8 cellular contexts compared by ENCODE assay signal in the genomic region with DNA sequence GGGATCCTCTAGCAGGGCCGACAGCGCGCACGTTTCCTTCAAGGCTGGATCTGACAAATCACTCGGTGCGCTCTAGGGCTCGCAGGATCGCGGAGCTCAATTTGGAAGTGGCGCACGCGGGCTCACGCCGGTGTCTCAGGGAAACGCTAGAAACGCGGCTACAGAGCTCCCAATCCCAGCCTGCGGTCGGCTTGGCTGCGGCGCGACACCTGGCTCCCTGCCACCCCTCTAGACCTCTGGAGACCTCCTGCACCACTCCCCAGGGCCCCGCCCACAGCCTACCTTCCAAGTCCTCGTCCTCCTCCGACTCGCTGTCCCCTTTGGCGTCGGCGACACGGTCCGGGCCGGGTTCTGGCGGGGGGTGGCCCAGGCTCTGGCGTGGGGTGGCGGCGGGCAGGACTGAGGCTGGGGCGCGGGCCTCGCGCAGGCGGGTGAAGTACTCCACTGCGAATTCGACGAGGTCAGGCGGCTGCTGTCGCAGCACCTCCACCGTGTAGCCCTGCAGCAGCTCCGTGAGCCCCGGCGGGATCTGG. TPM values are rescaled to one million over a fixed set of nuclear protein-coding genes. Genes with fewer than 3 reads are reported as not detected.
DNase-seq lines count a peak whose midpoint lies in the region; ATAC-seq, FAIRE-seq and TF ChIP-seq lines count a peak whose summit lies in the region.

No MANE protein-coding gene starts in this region.

- no peak for TF ChIP-seq CTCF in Loucy (conservative IDR thresholded peaks at IDR 0.05; ENCODE audit: low read length)
- no peak for TF ChIP-seq CTCF in adrenal gland (IDR thresholded peaks at IDR 0.05)
- TF ChIP-seq CTCF in heart left ventricle (IDR thresholded peaks at IDR 0.05): no peak
- TF ChIP-seq CTCF in pancreas (IDR thresholded peaks at IDR 0.05): no peak
- TF ChIP-seq CTCF in transverse colon (IDR thresholded peaks at IDR 0.05): no peak

- H3K27me3 ChIP-seq in H7 (ENCODE audit: control insufficient read depth, insufficient read depth, low read length) (peaks cover 2% of the 10 kb centered on the region; the same call in 1 of the 2 replicates), Loucy (ENCODE audit: insufficient read depth, low read length, poor library complexity, severe bottlenecking) (peaks cover 9% of the 10 kb centered on the region), adrenal gland (no peaks in the 10 kb centered on the region), heart left ventricle (no peaks in the 10 kb centered on the region), pancreas (no peaks in the 10 kb centered on the region), transverse colon (no peaks in the 10 kb centered on the region)

- H3K36me3 ChIP-seq in H7 (replicated peaks; ENCODE audit: control insufficient read depth, insufficient read depth, low read length) (no peaks in the 10 kb centered on the region), Loucy (ENCODE audit: insufficient read depth, low read length) (no peaks in the 10 kb centered on the region), adrenal gland (replicated peaks in 1 of 2) (no peaks in the 10 kb centered on the region), heart left ventricle (no peaks in the 10 kb centered on the region), pancreas (no peaks in the 10 kb centered on the region), transverse colon (no peaks in the 10 kb centered on the region)

- H3K9me3 ChIP-seq in Loucy (ENCODE audit: insufficient read depth, low read depth, low read length) (no peaks in the 10 kb centered on the region), adrenal gland (replicated peaks in 1 of 3) (no peaks in the 10 kb centered on the region), heart left ventricle (no peaks in the 10 kb centered on the region), pancreas (no peaks in the 10 kb centered on the region), transverse colon (no peaks in the 10 kb centered on the region)

- 0% methylated on average over 9 to 50 of the region's 50 CpGs for WGBS in adrenal gland, 4 donors
- WGBS in heart left ventricle, 4 donors: 0 to 1% (median 1%) methylated on average over 6 to 50 of the region's 50 CpGs
- 0% methylated on average over 36 to 50 of the region's 50 CpGs for WGBS in pancreas, 2 donors
- 0 to 1% methylated on average over 3 to 44 of the region's 50 CpGs for WGBS in transverse colon (ENCODE audit: low coverage in 1 of 2), 2 donors

- H3K9ac ChIP-seq in Loucy (ENCODE audit: low read depth, low read length, poor library complexity, severe bottlenecking): peak overlapping the region; percentile 77

- intact Hi-C loops in adrenal gland (cut with DNase I) (no loop called here), heart left ventricle (cut with DNase I) (loop anchor here in 2 of 10 donors (5.0 kb wide), 4 partner anchors 50 to 160 kb away; a partner anchor contains a TSS), pancreas (cut with DNase I) (no loop called here), transverse colon (cut with DNase I; ENCODE audit: low total_unique reads) (no loop called here)

- H3K4me3 ChIP-seq in H7 (ENCODE audit: insufficient read depth, low read depth, low read length) (peak overlapping the region; percentile 67), Loucy (ENCODE audit: low read length, poor library complexity, severe bottlenecking) (peak overlapping the region; percentile 85), adrenal gland (peak overlapping the region; percentile 28 to 77 (median 57)), heart left ventricle (peak overlapping the region; percentile 65 to 94 (median 84)), pancreas (peak overlapping the region; percentile 71 to 94 (median 85)), transverse colon (peak overlapping the region; percentile 64 to 94 (median 76))

- ATAC-seq in heart left ventricle (peak; percentile 60 to 82 (median 77)), pancreas (peak; percentile 58 to 79 (median 76))

- H2AFZ ChIP-seq in Loucy (ENCODE audit: low read length): peak overlapping the region; percentile 89

- H3K4me1 ChIP-seq in Loucy (ENCODE audit: insufficient read depth, low read length, poor library complexity, severe bottlenecking) (peaks cover 21% of the 10 kb centered on the region), adrenal gland (replicated peaks in 1 of 2) (peaks cover 14 to 28% of the 10 kb centered on the region in 2 donors), heart left ventricle (peaks cover 10 to 30% (median 20%) of the 10 kb centered on the region in 12 donors), pancreas (peaks cover 9 to 18% (median 13%) of the 10 kb centered on the region in 3 donors), transverse colon (peaks cover 16 to 29% (median 22%) of the 10 kb centered on the region in 4 donors)

- in situ Hi-C loops in transverse colon (cut with MboI; ENCODE audit: low pct_ligation_motif_present in 1 of 4, low pct_unique_long_range_greater_than_20kb in 1 of 4, low sequenced_read_pairs in 3 of 4): no loop called here

- no peak for TF ChIP-seq EP300 in transverse colon (IDR thresholded peaks at IDR 0.05; ENCODE audit: low read depth)

- peak overlapping the region; percentile 87 to 99 (median 95) for H3K27ac ChIP-seq in adrenal gland
- peak overlapping the region; percentile 91 to 99 (median 95) for H3K27ac ChIP-seq in heart left ventricle
- H3K27ac ChIP-seq in pancreas: peak overlapping the region; percentile 86 to 96 (median 94)
- peak overlapping the region; percentile 96 to 99 (median 98) for H3K27ac ChIP-seq in transverse colon

- H3F3A ChIP-seq in Loucy (ENCODE audit: low read depth): no peaks in the 10 kb centered on the region

- peak overlapping the region; percentile 81 for H3K4me2 ChIP-seq in Loucy (ENCODE audit: low read depth, low read length, poor library complexity, severe bottlenecking)

- no peak for FAIRE-seq in pancreas (lab: Jason Lieb, UNC)

- TF ChIP-seq POLR2A in adrenal gland (IDR thresholded peaks at IDR 0.05) (no peak), heart left ventricle (IDR thresholded peaks at IDR 0.05) (no peak), transverse colon (IDR thresholded peaks at IDR 0.05) (no peak)

- H4K20me1 ChIP-seq in Loucy (ENCODE audit: insufficient read depth, low read length, poor library complexity, severe bottlenecking): no peaks in the 10 kb centered on the region

- peaks cover 9% of the 10 kb centered on the region; the same call in 1 of the 2 replicates for H3K79me2 ChIP-seq in Loucy (ENCODE audit: insufficient read depth, low read length)

- H3K9me2 ChIP-seq in Loucy (replicated peaks; ENCODE audit: low read depth, low read length): no peaks in the 10 kb centered on the region

- DNase-seq in DMS79 treated with DMSO at 0.1 percent for 48 hours (lab: John Stamatoyannopoulos, UW): peak; percentile 68
- DNase-seq in H7: peak; percentile 86
- peak; percentile 37 for DNase-seq in T follicular helper cell (ENCODE audit: low read depth)
- peak; percentile 86 to 95 (median 92) for DNase-seq in adrenal gland
- DNase-seq in heart left ventricle: peak; percentile 79 to 91 (median 88)
- DNase-seq in pancreas: peak; percentile 81 to 94 (median 86)
- DNase-seq in transverse colon: peak; percentile 91

RNA-seq across cellular contexts. Expression of a gene that starts 0.6 kb away (rescaled TPM):
- total RNA-seq in H7 (2014; rRNA removed; shearing (Covaris generic)): 29.3 and 40.8 TPM in 2 replicates
- total RNA-seq in adrenal gland (100 to 1,000 TPM in 2 of 8 donors, 10 to 100 TPM in 6; 33.0 to 177 (median 68.5) TPM), heart left ventricle (10 to 100 TPM; 33.2 to 71.6 (median 44.9) TPM), pancreas (10 to 100 TPM; 17.5 to 33.9 (median 23.8) TPM), transverse colon (10 to 100 TPM; 20.3 to 59.1 (median 40.8) TPM)
- polyA plus RNA-seq in adrenal gland (10 to 100 TPM in 2 of 3 donors, 1 to 10 TPM in 1; 8.4 to 41.1 (median 12.6) TPM), heart left ventricle (10 to 100 TPM; 10.6 to 35.8 TPM), pancreas (1 to 10 TPM; 4.2 to 6.9 TPM)

RNA-seq across cellular contexts. Expression of a gene that starts 51.6 kb away (rescaled TPM):
- 14.6 and 18.4 TPM in 2 replicates for total RNA-seq in H7 (2014; rRNA removed; shearing (Covaris generic))
- 10 to 100 TPM; 31.8 to 63.6 (median 49.1) TPM for total RNA-seq in adrenal gland
- polyA plus RNA-seq in adrenal gland: 10 to 100 TPM; 15.5 to 70.6 (median 18.1) TPM
- total RNA-seq in heart left ventricle: 100 to 1,000 TPM in 2 of 9 donors, 10 to 100 TPM in 7; 44.6 to 176 (median 69.5) TPM
- polyA plus RNA-seq in heart left ventricle: 10 to 100 TPM; 50.5 to 65.7 TPM
- total RNA-seq in pancreas: 10 to 100 TPM in 3 of 6 donors, 1 to 10 TPM in 3; 8.3 to 15.7 (median 10.0) TPM
- polyA plus RNA-seq in pancreas: 10 to 100 TPM in 1 of 2 donors, 1 to 10 TPM in 1; 9.6 to 14.8 TPM
- 10 to 100 TPM in 3 of 4 donors, 1 to 10 TPM in 1; 8.4 to 83.8 (median 31.7) TPM for total RNA-seq in transverse colon

Comparison
In these comparisons a context has a peak if more than half of its experiments do, and no peak if none do; other contexts are left out.
1. Peak in every context shown above with its lines: DNase-seq, ATAC-seq, H3K4me3 ChIP-seq and H3K27ac ChIP-seq.
2. DNase-seq: peak in every context shown above with its lines; median percentile 92 in adrenal gland; 91 in transverse colon; 88 in heart left ventricle; 86 in H7; 86 in pancreas; 68 in DMS79 treated with DMSO at 0.1 percent for 48 hours; 37 in T follicular helper cell.